ENCODE assay signal across 8 cellular contexts in the genomic region with DNA sequence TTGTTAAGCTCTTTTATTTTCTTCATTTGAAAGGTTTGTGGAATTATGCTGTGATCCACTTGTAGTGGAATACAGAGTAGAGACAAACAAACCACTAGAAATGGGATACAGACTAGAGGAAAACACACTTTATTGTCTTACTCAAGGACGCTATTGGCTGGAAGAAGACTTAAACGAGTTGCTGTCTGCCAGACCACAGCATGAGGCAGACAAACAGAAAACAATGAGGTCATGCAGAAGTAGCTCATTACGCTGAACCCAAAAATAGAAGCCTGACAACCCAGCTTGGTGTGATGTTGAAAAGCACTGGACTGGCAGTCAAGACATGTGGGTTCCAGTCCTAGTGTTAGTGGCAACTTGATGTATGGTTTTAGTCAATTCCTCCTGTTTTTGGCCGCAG.
DNase-seq lines count a peak whose midpoint lies in the region; ATAC-seq, FAIRE-seq and TF ChIP-seq lines count a peak whose summit lies in the region.

No MANE protein-coding gene starts in this region.

- no peaks in the 10 kb centered on the region for H3K36me3 Mint-ChIP-seq in astrocyte (ENCODE audit: low read depth, unreplicated experiment)

- no peaks in the 10 kb centered on the region for H3K27me3 ChIP-seq in astrocyte (ENCODE audit: insufficient read depth, low read length)

- H3K27me3 Mint-ChIP-seq in astrocyte (ENCODE audit: low read depth, unreplicated experiment), result no peaks in the 10 kb centered on the region

- H3K9me3 ChIP-seq in astrocyte (ENCODE audit: insufficient read depth, low read depth, low read length), result no peaks in the 10 kb centered on the region

- H3K4me1 Mint-ChIP-seq in astrocyte (ENCODE audit: low read depth, unreplicated experiment), result peaks cover 20% of the 10 kb centered on the region

- H3K79me2 ChIP-seq in astrocyte (ENCODE audit: insufficient read depth, low read length), result no peaks in the 10 kb centered on the region

- no peak overlapping the region for H3K4me3 ChIP-seq in astrocyte (ENCODE audit: insufficient read depth, low read depth, low read length)

- POLR2A ChIA-PET in HEK293T (lab: Yijun Ruan, JAX), result interaction anchor here (0.8 to 1.0 kb wide), 2 partner anchors 14 to 51 kb away, joined by 3 read pairs; no protein-coding TSS in a partner anchor

- no peaks in the 10 kb centered on the region for H3K36me3 ChIP-seq in astrocyte (ENCODE audit: insufficient read depth, low read length)

- CTCF ChIA-PET in HEK293T (lab: Yijun Ruan, JAX), result interaction anchor here (0.6 to 1.0 kb wide), 2 partner anchors 71 to 77 kb away, joined by 3 to 7 read pairs; no protein-coding TSS in a partner anchor

- DNase-seq in AG20443 (ENCODE audit: low spot score) (peak; percentile 89), HEK293T (ENCODE audit: extremely low spot score) (peak; percentile 36), astrocyte (ENCODE audit: low read depth) (peak; percentile 98), kidney glomerular epithelial cell (lab: John Stamatoyannopoulos, UW) (peak; percentile 66), germinal center (ENCODE audit: low spot score) (no peak)
- DNase-seq in stimulated activated CD4-positive, alpha-beta T cell treated with anti-CD3 and anti-CD28 coated beads, Interleukin-4, amount 100 ng/mL, for 24 hours, result no peak

- ATAC-seq in GM19467 (IDR thresholded peaks at IDR 0.05; ENCODE audit: unreplicated experiment), result no peak
- no peak for ATAC-seq in GM18861 (IDR thresholded peaks at IDR 0.05; ENCODE audit: unreplicated experiment)

- peak overlapping the region; percentile 8 for H3K27ac Mint-ChIP-seq in astrocyte (ENCODE audit: unreplicated experiment)

- TF ChIP-seq CTCF in astrocyte (IDR thresholded peaks at IDR 0.05; ENCODE audit: insufficient read depth, low read depth, low read length), result no peak

- no peaks in the 10 kb centered on the region for H4K20me1 ChIP-seq in astrocyte (ENCODE audit: insufficient read depth, low read length)

- H3K4me3 Mint-ChIP-seq in astrocyte (ENCODE audit: unreplicated experiment), result no peak overlapping the region

- peak; percentile 88 for FAIRE-seq in astrocyte (lab: Jason Lieb, UNC)

- peak overlapping the region; percentile 96 for H3K27ac ChIP-seq in astrocyte (ENCODE audit: low read depth, low read length)

- peak overlapping the region; percentile 69 for H3K4me2 ChIP-seq in astrocyte (ENCODE audit: low read length)

- peak overlapping the region; percentile 35 for H2AFZ ChIP-seq in astrocyte (ENCODE audit: low read depth, low read length)

- H3K9ac ChIP-seq in astrocyte (ENCODE audit: low read length), result peak overlapping the region; percentile 80

- H3K9me3 Mint-ChIP-seq in astrocyte (ENCODE audit: unreplicated experiment), result no peaks in the 10 kb centered on the region

- H3K4me1 ChIP-seq in astrocyte (ENCODE audit: insufficient read depth, low read length), result peaks cover 23% of the 10 kb centered on the region

TF ChIP-seq in HEK293T, 16 proteins besides CTCF, POLR2A, EP300 and RAD21:
- TF ChIP-seq FOXA1 (IDR thresholded peaks at IDR 0.05), result no peak
- TF ChIP-seq, protein P1, sequence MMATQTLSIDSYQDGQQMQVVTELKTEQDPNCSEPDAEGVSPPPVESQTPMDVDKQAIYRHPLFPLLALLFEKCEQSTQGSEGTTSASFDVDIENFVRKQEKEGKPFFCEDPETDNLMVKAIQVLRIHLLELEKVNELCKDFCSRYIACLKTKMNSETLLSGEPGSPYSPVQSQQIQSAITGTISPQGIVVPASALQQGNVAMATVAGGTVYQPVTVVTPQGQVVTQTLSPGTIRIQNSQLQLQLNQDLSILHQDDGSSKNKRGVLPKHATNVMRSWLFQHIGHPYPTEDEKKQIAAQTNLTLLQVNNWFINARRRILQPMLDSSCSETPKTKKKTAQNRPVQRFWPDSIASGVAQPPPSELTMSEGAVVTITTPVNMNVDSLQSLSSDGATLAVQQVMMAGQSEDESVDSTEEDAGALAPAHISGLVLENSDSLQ (IDR thresholded peaks at IDR 0.05), result peak; percentile 26; the same call in 1 of the 2 replicates
- peak; percentile 39 for TF ChIP-seq L3MBTL2 (conservative IDR thresholded peaks at IDR 0.05)

Comparison
In these comparisons a context has a peak if more than half of its experiments do, and no peak if none do; other contexts are left out.
1. DNase-seq: peak in AG20443 (single experiment), HEK293T (single experiment), astrocyte (single experiment) and kidney glomerular epithelial cell (single experiment); none in germinal center (single experiment) and stimulated activated CD4-positive, alpha-beta T cell treated with anti-CD3 and anti-CD28 coated beads, Interleukin-4, amount 100 ng/mL, for 24 hours (single experiment).